Comparison of ENCODE assay signal across 8 cellular contexts in the genomic region with DNA sequence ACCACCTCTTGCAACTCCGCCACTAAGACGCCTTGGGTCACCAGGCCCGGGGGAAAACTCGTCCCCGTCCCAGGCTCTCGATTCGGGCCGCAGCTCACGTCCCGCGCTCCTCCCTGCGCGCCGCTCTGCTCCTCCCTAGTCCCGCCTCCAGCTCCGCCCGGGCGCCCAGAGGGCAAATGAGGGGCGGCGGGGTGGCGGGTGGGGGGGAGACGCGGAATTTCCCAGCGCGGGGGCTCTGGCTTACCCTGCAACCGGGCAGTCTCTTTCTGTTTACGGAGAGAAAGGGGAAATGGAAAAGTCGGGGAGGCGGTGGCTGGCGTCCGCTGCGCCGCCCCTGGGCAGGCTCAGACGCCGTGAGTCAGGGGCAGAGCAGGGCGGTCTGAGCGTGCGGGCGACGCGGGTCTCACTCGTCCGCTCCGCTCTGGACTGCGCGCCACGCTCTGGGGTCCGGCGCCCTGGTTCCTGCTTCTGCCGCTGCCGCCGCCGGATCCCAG. TPM values are rescaled to one million over a fixed set of nuclear protein-coding genes. Genes with fewer than 3 reads are reported as not detected.
A peak's percentile ranks its signal among the peaks of the same experiment; 100 is the strongest.
DNase-seq lines count a peak whose midpoint lies in the region; ATAC-seq and TF ChIP-seq lines count a peak whose summit lies in the region.

A gene (plus strand): TSS at position 406 of the 494 bp plus-strand sequence. CDS start 4,755 bp downstream, outside the sequence.

- peak; percentile 62 for TF ChIP-seq POLR2A in breast epithelium (IDR thresholded peaks at IDR 0.05)

- H2AFZ ChIP-seq in smooth muscle cell (ENCODE audit: low read depth), result peak within 1 kb of the TSS; percentile 41

- H3K9ac ChIP-seq in smooth muscle cell (ENCODE audit: low read depth), result peak within 1 kb of the TSS; percentile 98

- no peak for TF ChIP-seq CTCF in WI38 (IDR thresholded peaks at IDR 0.05; ENCODE audit: low read depth, low read length)
- TF ChIP-seq CTCF in breast epithelium (IDR thresholded peaks at IDR 0.05), result no peak
- no peak for TF ChIP-seq CTCF in smooth muscle cell (IDR thresholded peaks at IDR 0.05; ENCODE audit: borderline replicate concordance, insufficient read depth, poor library complexity, severe bottlenecking)

- peak within 1 kb of the TSS; percentile 96 for H3K4me2 ChIP-seq in smooth muscle cell

- ATAC-seq in HG02623 (IDR thresholded peaks at IDR 0.05; ENCODE audit: unreplicated experiment), result peak; percentile 56

- intact Hi-C loops in breast epithelium (cut with DNase I; ENCODE audit: low total_unique reads), result loop anchor here (5.0 kb wide), 1 partner anchor 542 kb away; no protein-coding TSS in a partner anchor

- H3K27ac ChIP-seq in breast epithelium, result peak within 1 kb of the TSS; percentile 98 to 100
- peak within 1 kb of the TSS; percentile 99 for H3K27ac ChIP-seq in smooth muscle cell (ENCODE audit: low read depth)

- peaks cover 37% of the 10 kb centered on the region for H3F3A ChIP-seq in smooth muscle cell (ENCODE audit: low read depth)

- H3K36me3 ChIP-seq in breast epithelium (no peaks in the 10 kb centered on the region), smooth muscle cell (ENCODE audit: low read depth) (no peaks in the 10 kb centered on the region)

- peak; percentile 75 for DNase-seq in DMS 273 (lab: John Stamatoyannopoulos, UW; ENCODE audit: unreplicated experiment)
- no peak for DNase-seq in DMS 273 treated with DMSO at 0.1 percent for 48 hours (lab: John Stamatoyannopoulos, UW)
- DNase-seq in NCI-H128 (lab: John Stamatoyannopoulos, UW; ENCODE audit: unreplicated experiment), result peak; percentile 25
- peak; percentile 82 to 90 for DNase-seq in breast epithelium (ENCODE audit: low spot score in 2 of 2)
- peak; percentile 82 for DNase-seq in iPS-NIHi7 (ENCODE audit: extremely low spot score)
- peak; percentile 83 for DNase-seq in smooth muscle cell (lab: John Stamatoyannopoulos, UW; ENCODE audit: unreplicated experiment)

- H4K20me1 ChIP-seq in smooth muscle cell (ENCODE audit: low read depth), result peaks cover 27% of the 10 kb centered on the region

- H3K79me2 ChIP-seq in smooth muscle cell (ENCODE audit: low read depth), result peaks cover 16% of the 10 kb centered on the region

- H3K4me1 ChIP-seq in breast epithelium (peaks cover 0 to 10% of the 10 kb centered on the region in 2 donors), smooth muscle cell (ENCODE audit: low read depth) (peaks cover 33% of the 10 kb centered on the region)

- H3K4me3 ChIP-seq in WI38 (ENCODE audit: low read depth, low read length) (peak within 1 kb of the TSS; percentile 74), breast epithelium (peak within 1 kb of the TSS; percentile 75 to 93 (median 90)), smooth muscle cell (peak within 1 kb of the TSS; percentile 93)

- under 1% methylated on average over 38 of the region's 53 CpGs for WGBS in smooth muscle cell (ENCODE audit: low lambda C conversion rate)

- H3K27me3 ChIP-seq in breast epithelium (no peaks in the 10 kb centered on the region), smooth muscle cell (ENCODE audit: low read depth) (no peaks in the 10 kb centered on the region)

- H3K9me3 ChIP-seq in breast epithelium, result no peaks in the 10 kb centered on the region
- no peaks in the 10 kb centered on the region for H3K9me3 ChIP-seq in smooth muscle cell (replicated peaks; ENCODE audit: low read depth)

RNA-seq across cellular contexts. Expression of the gene that starts here (rescaled TPM):
- total RNA-seq in breast epithelium (10 to 100 TPM; 34.4 to 45.9 (median 40.2) TPM), smooth muscle cell (10.4 and 23.5 TPM in 2 replicates)
- polyA plus RNA-seq in smooth muscle cell, result 18.5 and 19.3 TPM in 2 replicates
